Comparison of ENCODE assay signal across 8 cellular contexts in the genomic region with DNA sequence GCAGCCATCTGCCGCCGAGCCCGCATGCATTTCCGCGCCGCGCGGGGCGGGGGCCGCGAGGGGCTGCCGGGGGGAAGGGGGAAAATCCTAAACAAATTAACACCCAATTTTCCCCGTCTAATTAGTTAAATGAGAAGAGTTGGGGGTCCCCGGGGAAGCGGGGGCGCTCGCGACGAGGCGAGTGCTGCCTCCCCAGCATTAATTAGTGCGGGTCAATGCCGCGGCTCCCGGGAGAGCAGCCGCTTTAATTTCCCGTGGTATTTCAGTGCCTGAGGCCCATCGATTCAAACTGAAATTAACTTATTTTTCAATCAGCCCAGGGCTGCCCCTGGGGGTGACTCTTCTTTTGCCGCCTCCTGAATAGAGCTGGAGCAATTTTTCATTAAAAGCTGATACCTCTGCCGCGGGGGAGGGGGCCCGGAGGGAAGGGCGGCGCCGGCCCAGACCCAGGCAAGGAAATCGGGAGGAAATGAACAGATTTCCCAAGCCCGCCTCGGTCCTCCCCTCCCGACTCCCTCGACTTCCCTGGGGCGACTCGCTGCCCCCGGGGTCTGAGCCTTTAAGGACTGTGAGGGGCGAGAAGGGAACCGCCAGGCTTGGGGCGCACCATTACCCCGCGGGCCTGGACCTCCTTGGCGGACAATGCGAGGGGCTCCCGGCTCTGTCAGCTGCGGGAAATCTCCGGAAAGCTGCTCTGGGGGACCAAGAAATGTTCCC. TPM values are rescaled to one million over a fixed set of nuclear protein-coding genes. Genes with fewer than 3 reads are reported as not detected.
DNase-seq lines count a peak whose midpoint lies in the region; ATAC-seq, FAIRE-seq and TF ChIP-seq lines count a peak whose summit lies in the region.

No MANE protein-coding gene starts in this region.

- intact Hi-C loops in cardiac septum (cut with DNase I) = loop anchor here (5.0 kb wide), 1 partner anchor 146 kb away; no protein-coding TSS in a partner anchor

- TF ChIP-seq CTCF in cardiac muscle cell (IDR thresholded peaks at IDR 0.05; ENCODE audit: low read depth, low read length) (no peak), bronchial epithelial cell (IDR thresholded peaks at IDR 0.05; ENCODE audit: insufficient read depth, low read length, severe bottlenecking) (no peak)

- no peaks in the 10 kb centered on the region for H3K4me1 ChIP-seq in cardiac muscle cell (ENCODE audit: low read depth)
- peaks cover 11% of the 10 kb centered on the region for H3K4me1 ChIP-seq in mononuclear cell (ENCODE audit: insufficient read depth, low read length)

- H3K9me3 ChIP-seq in cardiac muscle cell (ENCODE audit: low read depth) (no peaks in the 10 kb centered on the region), mononuclear cell (ENCODE audit: low read depth, low read length) (no peaks in the 10 kb centered on the region)

- no peak for FAIRE-seq in bronchial epithelial cell (lab: Jason Lieb, UNC)

- no peak for ATAC-seq in GM21786 (IDR thresholded peaks at IDR 0.05; ENCODE audit: unreplicated experiment)
- ATAC-seq in HG03159 (IDR thresholded peaks at IDR 0.05; ENCODE audit: unreplicated experiment) = no peak
- no peak for ATAC-seq in GM18861 (IDR thresholded peaks at IDR 0.05; ENCODE audit: unreplicated experiment)

- H3K27me3 ChIP-seq in cardiac muscle cell (peaks cover 57% of the 10 kb centered on the region), bronchial epithelial cell (ENCODE audit: control insufficient read depth, insufficient read depth, low read length) (peaks cover 10% of the 10 kb centered on the region), mononuclear cell (ENCODE audit: insufficient read depth, low read length) (peaks cover 14% of the 10 kb centered on the region)

- H3K36me3 ChIP-seq in cardiac muscle cell = no peaks in the 10 kb centered on the region
- H3K36me3 ChIP-seq in bronchial epithelial cell (ENCODE audit: control insufficient read depth, insufficient read depth, low read length) = no peaks in the 10 kb centered on the region

- no peak for DNase-seq in cardiac muscle cell (ENCODE audit: low read depth in 1 of 2, low spot score in 1 of 2)
- DNase-seq in cardiac septum (ENCODE audit: low spot score) = no peak
- no peak for DNase-seq in bronchial epithelial cell (ENCODE audit: low read depth)
- DNase-seq in SIG-M5 (lab: John Stamatoyannopoulos, UW) = no peak

- no peak overlapping the region for H3K27ac ChIP-seq in cardiac muscle cell

- H3K4me3 ChIP-seq in cardiac muscle cell = peak overlapping the region; percentile 47
- H3K4me3 ChIP-seq in bronchial epithelial cell (ENCODE audit: low read depth, low read length) = peak overlapping the region; percentile 45
- peak overlapping the region; percentile 38 for H3K4me3 ChIP-seq in mononuclear cell (ENCODE audit: low read length)

RNA-seq across cellular contexts. Expression of a gene that starts 18.9 kb away (rescaled TPM):
- total RNA-seq in cardiac muscle cell (not detected in 2 replicates), cardiac septum (not detected), bronchial epithelial cell (not detected in 2 replicates), mononuclear cell (not detected)
- not detected in 2 replicates for polyA plus RNA-seq in cardiac muscle cell

RNA-seq across cellular contexts. Expression of a gene that starts 44.6 kb away (rescaled TPM):
- total RNA-seq in cardiac muscle cell = 62.6 and 98.7 TPM in 2 replicates
- 121 and 125 TPM in 2 replicates for polyA plus RNA-seq in cardiac muscle cell
- 26.9 TPM for total RNA-seq in cardiac septum
- total RNA-seq in bronchial epithelial cell = 13.2 and 14.0 TPM in 2 replicates
- total RNA-seq in mononuclear cell = 32.6 TPM
